Comparison of ENCODE assay signal across 9 cellular contexts in genomic region chr16:67719048-67719777, GRCh38. TPM values are rescaled to one million over a fixed set of nuclear protein-coding genes. Genes with fewer than 3 reads are reported as not detected.
A peak's percentile ranks its signal among the peaks of the same experiment; 100 is the strongest.
DNase-seq lines count a peak whose midpoint lies in the region; ATAC-seq, FAIRE-seq and TF ChIP-seq lines count a peak whose summit lies in the region.
"Had no signal": no experiment of that assay in that cellular context is flagged by ENCODE, and none has a peak within 500 bp of the region (broad histone marks: within the 10 kb centered on the region; RNA-seq: fewer than 3 reads in every experiment).

Gene GFOD2 (minus strand): TSS chr16:67719316. CDS start chr16:67685715, 33,601 bp downstream.

- H3K4me3 ChIP-seq in kidney (ENCODE audit: low read length in 2 of 2), result peak within 1 kb of the TSS; percentile 74 to 97

- H3K36me3 ChIP-seq in kidney (ENCODE audit: control insufficient read depth in 1 of 2, insufficient read depth in 2 of 2, low read length in 2 of 2), result no peaks in the 10 kb centered on the region

- FAIRE-seq in kidney (lab: Jason Lieb, UNC), result no peak
- FAIRE-seq: TTC549 had no signal

- ATAC-seq in GM19025 (IDR thresholded peaks at IDR 0.05; ENCODE audit: low read depth, unreplicated experiment) (peak; percentile 88), HG03354 (IDR thresholded peaks at IDR 0.05; ENCODE audit: poor library complexity, severe bottlenecking, unreplicated experiment) (peak; percentile 84)

- no peaks in the 10 kb centered on the region for H3K9me3 ChIP-seq in kidney (ENCODE audit: control insufficient read depth in 1 of 2, low read length in 2 of 2)

- peaks cover 12 to 13% of the 10 kb centered on the region in 2 donors for H3K4me1 ChIP-seq in kidney (ENCODE audit: control insufficient read depth in 1 of 2, insufficient read depth in 1 of 2, low read depth in 1 of 2, low read length in 2 of 2)

- TF ChIP-seq CTCF in AG09319 (IDR thresholded peaks at IDR 0.05; ENCODE audit: low read depth, low read length) (no peak), kidney (IDR thresholded peaks at IDR 0.05; ENCODE audit: borderline replicate concordance, extremely low read depth, insufficient read depth) (no peak)

- DNase-seq in AG09319 (ENCODE audit: extremely low read depth, low read depth) (peak; percentile 87), NCI-H446 treated with DMSO at 0.1 percent for 48 hours (lab: John Stamatoyannopoulos, UW) (peak; percentile 60), cerebellar nuclear complex (lab: John Stamatoyannopoulos, UW) (peak; percentile 44 to 80), kidney (peak; percentile 98)
- DNase-seq in activated CD4-positive, CD25-positive, alpha-beta regulatory T cell treated with anti-CD3 and anti-CD28 coated beads, Interleukin-2, amount 50 U/mL, for 72 hours, result peak; percentile 99
- DNase-seq in stimulated activated CD4-positive, alpha-beta T cell treated with anti-CD3 and anti-CD28 coated beads, Interleukin-15, amount 100 ng/mL, for 24 hours, result peak; percentile 99

- intact Hi-C loops in kidney (cut with DNase I), result no loop called here

- peak within 1 kb of the TSS; percentile 65 to 90 for H3K9ac ChIP-seq in kidney (ENCODE audit: low read length in 2 of 2)

- peak within 1 kb of the TSS; percentile 87 to 97 for H3K27ac ChIP-seq in kidney (ENCODE audit: low read depth in 2 of 2, low read length in 2 of 2)

RNA-seq across cellular contexts. Expression of gene GFOD2, which starts in this region (rescaled TPM):
- 24.5 TPM for total RNA-seq in kidney
- polyA plus RNA-seq in kidney (ENCODE audit: insufficient read depth, low read depth, low replicate concordance), result 14.5 TPM

Comparison
In these comparisons a context has a peak if more than half of its experiments do, and no peak if none do; other contexts are left out.
1. Peak in every context shown above with its lines: DNase-seq, ATAC-seq, H3K4me3 ChIP-seq and H3K27ac ChIP-seq.